ENCODE assay signal across 8 cellular contexts in genomic region chr1:212608209-212608955, GRCh38. TPM values are rescaled to one million over a fixed set of nuclear protein-coding genes. Genes with fewer than 3 reads are reported as not detected.
DNase-seq lines count a peak whose midpoint lies in the region; ATAC-seq and TF ChIP-seq lines count a peak whose summit lies in the region.

Gene ATF3 (plus strand): TSS chr1:212608761. CDS start chr1:212615022, 6,261 bp downstream.

- H3K9me3 ChIP-seq in GM23248 (ENCODE audit: low read depth) (no peaks in the 10 kb centered on the region), Karpas-422 (ENCODE audit: low read length) (no peaks in the 10 kb centered on the region), fibroblast of lung (ENCODE audit: control insufficient read depth, insufficient read depth, low read depth, low read length) (no peaks in the 10 kb centered on the region)
- H3K9me3 ChIP-seq in naive thymus-derived CD4-positive, alpha-beta T cell (ENCODE audit: control insufficient read depth in 2 of 3, low read length in 3 of 3): no peaks in the 10 kb centered on the region

- H3K4me3 Mint-ChIP-seq in activated T-helper 1 cell treated with anti-CD3 and anti-CD28 coated beads, Interleukin-12 subunit alpha, Interleukin-12 subunit beta, Interleukin-2, Interleukin-4 antibody, amounts not matched to agents 30 ng/mL and 10 ng/mL and 1 ng/mL, durations not matched to agents 14 hours and 24 hours and 36 hours: peak within 1 kb of the TSS; percentile 95
- H3K4me3 Mint-ChIP-seq in naive thymus-derived CD4-positive, alpha-beta T cell: peak within 1 kb of the TSS; percentile 90 to 98 (median 95)
- H3K4me3 Mint-ChIP-seq in stimulated activated memory B cell treated with anti-CD40 and anti-IgM and Interleukin-4, amounts not matched to agents 10 μg/mL and 1 μg/mL and 100 μg/mL, for 72 hours: peak within 1 kb of the TSS; percentile 87

- WGBS in GM23248 (ENCODE audit: low coverage in 1 of 2, low lambda C conversion rate in 2 of 2, missing lambda C conversion rate in 2 of 2), 2 experiments: 1% methylated on average over 45 to 47 of the region's 65 CpGs

- peak within 1 kb of the TSS; percentile 78 for H3K4me3 ChIP-seq in GM23248
- peak within 1 kb of the TSS; percentile 64 for H3K4me3 ChIP-seq in Karpas-422 (ENCODE audit: low read length)
- H3K4me3 ChIP-seq in fibroblast of lung (replicated peaks in 1 of 4; ENCODE audit: control extremely low read depth in 1 of 4, insufficient read depth in 1 of 4, low read depth in 3 of 4, low read length in 4 of 4): peak within 1 kb of the TSS; percentile 65 to 87 (median 78)
- peak within 1 kb of the TSS; percentile 70 for H3K4me3 ChIP-seq in naive thymus-derived CD4-positive, alpha-beta T cell (ENCODE audit: low read length)

- H3K27ac Mint-ChIP-seq in activated T-helper 1 cell treated with anti-CD3 and anti-CD28 coated beads, Interleukin-12 subunit alpha, Interleukin-12 subunit beta, Interleukin-2, Interleukin-4 antibody, amounts not matched to agents 30 ng/mL and 10 ng/mL and 1 ng/mL, durations not matched to agents 14 hours and 24 hours and 36 hours: peak within 1 kb of the TSS; percentile 97
- H3K27ac Mint-ChIP-seq in naive thymus-derived CD4-positive, alpha-beta T cell: peak within 1 kb of the TSS; percentile 40 to 98 (median 76)
- H3K27ac Mint-ChIP-seq in stimulated activated memory B cell treated with anti-CD40 and anti-IgM and Interleukin-4, amounts not matched to agents 10 μg/mL and 1 μg/mL and 100 μg/mL, for 72 hours: peak within 1 kb of the TSS; percentile 90

- H3K4me1 Mint-ChIP-seq in activated T-helper 1 cell treated with anti-CD3 and anti-CD28 coated beads, Interleukin-12 subunit alpha, Interleukin-12 subunit beta, Interleukin-2, Interleukin-4 antibody, amounts not matched to agents 30 ng/mL and 10 ng/mL and 1 ng/mL, durations not matched to agents 14 hours and 24 hours and 36 hours (ENCODE audit: low read depth): peaks cover 63% of the 10 kb centered on the region
- H3K4me1 Mint-ChIP-seq in naive thymus-derived CD4-positive, alpha-beta T cell: peaks cover 17 to 55% (median 21%) of the 10 kb centered on the region in 7 donors
- peaks cover 32% of the 10 kb centered on the region for H3K4me1 Mint-ChIP-seq in stimulated activated memory B cell treated with anti-CD40 and anti-IgM and Interleukin-4, amounts not matched to agents 10 μg/mL and 1 μg/mL and 100 μg/mL, for 72 hours

- H3K36me3 ChIP-seq in GM23248 (ENCODE audit: low read depth) (no peaks in the 10 kb centered on the region), Karpas-422 (ENCODE audit: insufficient read depth, low read length) (no peaks in the 10 kb centered on the region), fibroblast of lung (ENCODE audit: control insufficient read depth, insufficient read depth, low read length) (no peaks in the 10 kb centered on the region)
- no peaks in the 10 kb centered on the region for H3K36me3 ChIP-seq in naive thymus-derived CD4-positive, alpha-beta T cell (ENCODE audit: control insufficient read depth in 2 of 3, insufficient read depth in 3 of 3, low read length in 3 of 3)

- CTCF ChIA-PET in naive thymus-derived CD4-positive, alpha-beta T cell (lab: Charles Lee): no interaction called here

- H4K20me1 ChIP-seq in GM23248 (ENCODE audit: insufficient read depth): no peaks in the 10 kb centered on the region
- H4K20me1 ChIP-seq in Karpas-422 (ENCODE audit: insufficient read depth, low read depth, low read length): no peaks in the 10 kb centered on the region; the same call in 1 of the 2 replicates
- H4K20me1 ChIP-seq in fibroblast of lung (ENCODE audit: control insufficient read depth, extremely low read depth, insufficient read depth, low read length): no peaks in the 10 kb centered on the region

- H2AFZ ChIP-seq in GM23248 (peak within 1 kb of the TSS; percentile 49), Karpas-422 (ENCODE audit: low read length) (peak within 1 kb of the TSS; percentile 97), fibroblast of lung (ENCODE audit: low read length) (no peak within 1 kb of the TSS)

- no peak for TF ChIP-seq CTCF in fibroblast of lung (conservative IDR thresholded peaks at IDR 0.05 in 1 of 2, IDR thresholded peaks at IDR 0.05 in 1 of 2; ENCODE audit: low read depth in 1 of 2, low read length in 2 of 2)

- intact Hi-C loops in activated T-helper 1 cell treated with anti-CD3 and anti-CD28 coated beads, Interleukin-12 subunit alpha, Interleukin-12 subunit beta, Interleukin-2, Interleukin-4 antibody, amounts not matched to agents 30 ng/mL and 10 ng/mL and 1 ng/mL, durations not matched to agents 14 hours and 24 hours and 36 hours (cut with micrococcal nuclease): loop anchor here (1.0 to 10.0 kb wide), 10 partner anchors 12 to 324 kb away; partner anchors contain the start of genes NENF, NSL1, PPP2R5A and TATDN3
- intact Hi-C loops in naive thymus-derived CD4-positive, alpha-beta T cell (cut with micrococcal nuclease): loop anchor here (1.0 to 10.0 kb wide), 11 partner anchors 12 to 573 kb away; partner anchors contain the start of genes PPP2R5A (in 2 of the 2), ANGEL2 (in 1 of the 2), DTL (in 1 of the 2) and INTS7 (in 1 of the 2)

- peaks cover 30% of the 10 kb centered on the region for H3F3A ChIP-seq in GM23248 (ENCODE audit: insufficient read depth)

- peaks cover 36% of the 10 kb centered on the region for H3K27me3 Mint-ChIP-seq in activated T-helper 1 cell treated with anti-CD3 and anti-CD28 coated beads, Interleukin-12 subunit alpha, Interleukin-12 subunit beta, Interleukin-2, Interleukin-4 antibody, amounts not matched to agents 30 ng/mL and 10 ng/mL and 1 ng/mL, durations not matched to agents 14 hours and 24 hours and 36 hours (ENCODE audit: insufficient read depth)
- peaks cover 47 to 66% (median 58%) of the 10 kb centered on the region in 5 donors for H3K27me3 Mint-ChIP-seq in naive thymus-derived CD4-positive, alpha-beta T cell
- peaks cover 63% of the 10 kb centered on the region for H3K27me3 Mint-ChIP-seq in stimulated activated memory B cell treated with anti-CD40 and anti-IgM and Interleukin-4, amounts not matched to agents 10 μg/mL and 1 μg/mL and 100 μg/mL, for 72 hours

- peak within 1 kb of the TSS; percentile 92 for H3K4me2 ChIP-seq in GM23248 (ENCODE audit: unreplicated experiment)
- peak within 1 kb of the TSS; percentile 74 for H3K4me2 ChIP-seq in Karpas-422 (ENCODE audit: low read depth, low read length, poor library complexity, severe bottlenecking)
- peak within 1 kb of the TSS; percentile 99 for H3K4me2 ChIP-seq in fibroblast of lung (ENCODE audit: extremely low read depth, insufficient read depth, low read length)

- peaks cover 12% of the 10 kb centered on the region for H3K4me1 ChIP-seq in GM23248 (ENCODE audit: insufficient read depth)
- H3K4me1 ChIP-seq in Karpas-422 (ENCODE audit: low read length): peaks cover 28% of the 10 kb centered on the region
- H3K4me1 ChIP-seq in fibroblast of lung (ENCODE audit: control insufficient read depth, extremely low read depth, insufficient read depth, low read length): peaks cover 12% of the 10 kb centered on the region
- peaks cover 17 to 23% of the 10 kb centered on the region in 2 donors for H3K4me1 ChIP-seq in naive thymus-derived CD4-positive, alpha-beta T cell (ENCODE audit: control insufficient read depth in 2 of 2, insufficient read depth in 2 of 2, low read length in 2 of 2)

- H3K36me3 Mint-ChIP-seq in activated T-helper 1 cell treated with anti-CD3 and anti-CD28 coated beads, Interleukin-12 subunit alpha, Interleukin-12 subunit beta, Interleukin-2, Interleukin-4 antibody, amounts not matched to agents 30 ng/mL and 10 ng/mL and 1 ng/mL, durations not matched to agents 14 hours and 24 hours and 36 hours (ENCODE audit: low read depth): peaks cover 16% of the 10 kb centered on the region
- peaks cover 0 to 8% (median 0%) of the 10 kb centered on the region in 5 donors for H3K36me3 Mint-ChIP-seq in naive thymus-derived CD4-positive, alpha-beta T cell
- no peaks in the 10 kb centered on the region for H3K36me3 Mint-ChIP-seq in stimulated activated memory B cell treated with anti-CD40 and anti-IgM and Interleukin-4, amounts not matched to agents 10 μg/mL and 1 μg/mL and 100 μg/mL, for 72 hours

- H3K27ac ChIP-seq in GM23248 (peak within 1 kb of the TSS; percentile 82), Karpas-422 (ENCODE audit: low read length) (no peak within 1 kb of the TSS), fibroblast of lung (ENCODE audit: insufficient read depth, low read length) (peak within 1 kb of the TSS; percentile 95)
- H3K27ac ChIP-seq in naive thymus-derived CD4-positive, alpha-beta T cell (ENCODE audit: low read depth, low read length): no peak within 1 kb of the TSS

- H3K9me2 ChIP-seq in GM23248 (ENCODE audit: insufficient read depth) (no peaks in the 10 kb centered on the region), Karpas-422 (replicated peaks; ENCODE audit: insufficient read depth, low read length) (no peaks in the 10 kb centered on the region)

- peaks cover 47% of the 10 kb centered on the region for H3K27me3 ChIP-seq in GM23248 (replicated peaks; ENCODE audit: insufficient read depth)
- H3K27me3 ChIP-seq in Karpas-422 (ENCODE audit: low read length): no peaks in the 10 kb centered on the region
- peaks cover 40% of the 10 kb centered on the region for H3K27me3 ChIP-seq in fibroblast of lung (ENCODE audit: control insufficient read depth, insufficient read depth, low read length)
- peaks cover 17 to 26% of the 10 kb centered on the region in 2 donors for H3K27me3 ChIP-seq in naive thymus-derived CD4-positive, alpha-beta T cell (ENCODE audit: control insufficient read depth in 2 of 2, insufficient read depth in 2 of 2, low read length in 2 of 2)

- H3K9ac ChIP-seq in GM23248 (peak within 1 kb of the TSS; percentile 95), Karpas-422 (ENCODE audit: low read length) (peak within 1 kb of the TSS; percentile 75), fibroblast of lung (ENCODE audit: insufficient read depth, low read length) (peak within 1 kb of the TSS; percentile 98)

- in situ Hi-C loops in GM23248 (cut with MboI): no loop called here

- peak; percentile 87 for ATAC-seq in naive thymus-derived CD4-positive, alpha-beta T cell
- peak; percentile 91 for ATAC-seq in stimulated activated memory B cell treated with anti-CD40 and anti-IgM and Interleukin-4, amounts not matched to agents 10 μg/mL and 1 μg/mL and 100 μg/mL, for 72 hours

- POLR2A ChIA-PET in naive thymus-derived CD4-positive, alpha-beta T cell (lab: Charles Lee): interaction anchor here (0.8 kb wide), 1 partner anchor 10 kb away, joined by 3 read pairs; no protein-coding TSS in a partner anchor

- 0 out of 2 replicates have a peak, but pooled peaks cover 6% of the 10 kb centered on the region for H3K79me2 ChIP-seq in GM23248 (ENCODE audit: insufficient read depth)
- H3K79me2 ChIP-seq in Karpas-422 (ENCODE audit: low read length): no peaks in the 10 kb centered on the region
- peaks cover 33% of the 10 kb centered on the region for H3K79me2 ChIP-seq in fibroblast of lung (ENCODE audit: control insufficient read depth, insufficient read depth, low read length)

- no peaks in the 10 kb centered on the region for H3K9me3 Mint-ChIP-seq in activated T-helper 1 cell treated with anti-CD3 and anti-CD28 coated beads, Interleukin-12 subunit alpha, Interleukin-12 subunit beta, Interleukin-2, Interleukin-4 antibody, amounts not matched to agents 30 ng/mL and 10 ng/mL and 1 ng/mL, durations not matched to agents 14 hours and 24 hours and 36 hours
- peaks cover 0 to 2% (median 0%) of the 10 kb centered on the region in 11 donors for H3K9me3 Mint-ChIP-seq in naive thymus-derived CD4-positive, alpha-beta T cell
- no peaks in the 10 kb centered on the region for H3K9me3 Mint-ChIP-seq in stimulated activated memory B cell treated with anti-CD40 and anti-IgM and Interleukin-4, amounts not matched to agents 10 μg/mL and 1 μg/mL and 100 μg/mL, for 72 hours

- DNase-seq in Daoy (ENCODE audit: low read depth) (peak; percentile 100), GM23248 (peak; percentile 100), Karpas-422 (peak; percentile 88), RPMI7951 (ENCODE audit: low read depth) (peak; percentile 99), fibroblast of lung (ENCODE audit: low read depth in 2 of 2) (peak; percentile 99)
- peak; percentile 90 for DNase-seq in activated T-helper 1 cell treated with anti-CD3 and anti-CD28 coated beads, Interleukin-12 subunit alpha, Interleukin-12 subunit beta, Interleukin-2, Interleukin-4 antibody, amounts not matched to agents 30 ng/mL and 10 ng/mL and 1 ng/mL, durations not matched to agents 14 hours and 24 hours and 36 hours (ENCODE audit: low spot score)
- peak; percentile 27 to 90 (median 47) for DNase-seq in naive thymus-derived CD4-positive, alpha-beta T cell

RNA-seq across cellular contexts. Expression of gene ATF3, which starts in this region (rescaled TPM):
- 17.8 and 37.4 TPM in 2 replicates for total RNA-seq in Daoy (2014; rRNA removed; shearing (Covaris generic))
- 0.86 and 4.9 TPM in 2 replicates for total RNA-seq in GM23248 (2014; rRNA removed; shearing (Covaris generic))
- polyA plus RNA-seq in GM23248 (2016; fragmentation: Nextera tagmentation; extraction: Ambion mirVana) (1.5 and 1.7 TPM in 2 replicates), fibroblast of lung (12.4 and 33.8 TPM in 2 replicates)
- total RNA-seq in Karpas-422 (2014; rRNA removed; shearing (Covaris generic); ENCODE audit: low replicate concordance): 4.1 and 8.0 TPM in 2 replicates
- total RNA-seq in RPMI7951 (2014; rRNA removed; shearing (Covaris generic)): 1.2 and 1.4 TPM in 2 replicates
- 23.0 and 23.3 TPM in 2 replicates for total RNA-seq in activated T-helper 1 cell treated with anti-CD3 and anti-CD28 coated beads, Interleukin-12 subunit alpha, Interleukin-12 subunit beta, Interleukin-2, Interleukin-4 antibody, amounts not matched to agents 30 ng/mL and 10 ng/mL and 1 ng/mL, durations not matched to agents 14 hours and 24 hours and 36 hours
- total RNA-seq in fibroblast of lung: 14.1 and 35.7 TPM in 2 replicates
- 9.8 and 31.1 TPM in 2 replicates for polyA plus RNA-seq in fibroblast of lung (2012)
- 12.8 and 15.8 TPM in 2 replicates for polyA minus RNA-seq in fibroblast of lung (ENCODE audit: low replicate concordance)
- 10 to 100 TPM in 3 of 5 experiments, under 1 TPM in 2; 0.57 to 83.4 (median 12.5) TPM for total RNA-seq in naive thymus-derived CD4-positive, alpha-beta T cell
- polyA plus RNA-seq in naive thymus-derived CD4-positive, alpha-beta T cell: not detected

Comparison
In these comparisons a context has a peak if more than half of its experiments do, and no peak if none do; other contexts are left out.
1. DNase-seq: peak in every context shown above with its lines; median percentile 100 in Daoy; 100 in GM23248; 99 in RPMI7951; 99 in fibroblast of lung; 90 in activated T-helper 1 cell treated with anti-CD3 and anti-CD28 coated beads, Interleukin-12 subunit alpha, Interleukin-12 subunit beta, Interleukin-2, Interleukin-4 antibody, amounts not matched to agents 30 ng/mL and 10 ng/mL and 1 ng/mL, durations not matched to agents 14 hours and 24 hours and 36 hours; 88 in Karpas-422; 47 in naive thymus-derived CD4-positive, alpha-beta T cell.
2. H3K27ac ChIP-seq: peak in GM23248 (single experiment) and fibroblast of lung (single experiment); none in Karpas-422 (single experiment) and naive thymus-derived CD4-positive, alpha-beta T cell (single experiment).
3. Peak in every context shown above with its lines, with median percentiles within 50 percentile points of each other: H3K4me2 ChIP-seq, H3K4me3 ChIP-seq, H3K9ac ChIP-seq, H3K27ac Mint-ChIP-seq and H3K4me3 Mint-ChIP-seq.